Comparison of ENCODE assay signal across 2 cellular contexts in genomic region chr22:23226497-23226850, GRCh38.
TF ChIP-seq lines count a peak whose summit lies in the region.

No MANE protein-coding gene starts in this region.

TF ChIP-seq in H1, 55 proteins besides CTCF, POLR2A, EP300 and RAD21:
- TF ChIP-seq KDM5A (IDR thresholded peaks at IDR 0.05; ENCODE audit: low read length) (no peak), SIRT6 (IDR thresholded peaks at IDR 0.05; ENCODE audit: low read length) (no peak), SP1 (IDR thresholded peaks at IDR 0.05; ENCODE audit: low read depth, low read length) (no peak), GABPA (IDR thresholded peaks at IDR 0.05; ENCODE audit: borderline replicate concordance, insufficient read depth, low read length) (no peak), EZH2 (IDR thresholded peaks at IDR 0.05; ENCODE audit: low read depth, low read length, severe bottlenecking) (no peak), ASH2L (IDR thresholded peaks at IDR 0.05; ENCODE audit: low read length) (no peak), TCF12 (IDR thresholded peaks at IDR 0.05; ENCODE audit: low read depth, low read length) (no peak), MAFK (IDR thresholded peaks at IDR 0.05; ENCODE audit: low read depth, low read length) (no peak)
- TF ChIP-seq, protein P1, sequence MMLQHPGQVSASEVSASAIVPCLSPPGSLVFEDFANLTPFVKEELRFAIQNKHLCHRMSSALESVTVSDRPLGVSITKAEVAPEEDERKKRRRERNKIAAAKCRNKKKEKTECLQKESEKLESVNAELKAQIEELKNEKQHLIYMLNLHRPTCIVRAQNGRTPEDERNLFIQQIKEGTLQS (IDR thresholded peaks at IDR 0.05; ENCODE audit: insufficient read depth, low read depth, low read length) = no peak

TF ChIP-seq in GM12891, 5 proteins besides CTCF, POLR2A, EP300 and RAD21:
- TF ChIP-seq POLR2AphosphoS5 (IDR thresholded peaks at IDR 0.05; ENCODE audit: low read depth, low read length) (no peak), PAX5 (IDR thresholded peaks at IDR 0.05; ENCODE audit: insufficient read depth, low read length, severe bottlenecking) (no peak), TAF1 (IDR thresholded peaks at IDR 0.05; ENCODE audit: low read depth, low read length) (no peak), SPI1 (IDR thresholded peaks at IDR 0.05; ENCODE audit: low read depth, low read length) (no peak), POU2F2 (IDR thresholded peaks at IDR 0.05; ENCODE audit: low read depth, low read length) (no peak)
